ENCODE assay signal across 11 cellular contexts in genomic region chr11:74330065-74330858, GRCh38. TPM values are rescaled to one million over a fixed set of nuclear protein-coding genes. Genes with fewer than 3 reads are reported as not detected.
DNase-seq lines count a peak whose midpoint lies in the region; ATAC-seq and TF ChIP-seq lines count a peak whose summit lies in the region.
"Had no signal": no experiment of that assay in that cellular context is flagged by ENCODE, and none has a peak within 500 bp of the region (broad histone marks: within the 10 kb centered on the region; RNA-seq: fewer than 3 reads in every experiment).

No MANE protein-coding gene starts in this region.

- no peak overlapping the region for H3K4ac ChIP-seq in IMR-90 (ENCODE audit: low read depth, low read length)

- peak; percentile 76 for ATAC-seq in IMR-90 (ENCODE audit: low read depth)
- ATAC-seq in GM21360 (IDR thresholded peaks at IDR 0.05; ENCODE audit: unreplicated experiment) = no peak
- ATAC-seq: gastrocnemius medialis had no signal

- peak; percentile 40 for DNase-seq in AG10803 (ENCODE audit: low read depth)
- DNase-seq in IMR-90 = peak; percentile 80
- DNase-seq in brain microvascular endothelial cell = peak; percentile 42
- DNase-seq in hepatic stellate cell (ENCODE audit: low spot score) = peak; percentile 43
- DNase-seq in caudate nucleus (lab: John Stamatoyannopoulos, UW) = no peak
- no peak for DNase-seq in effector memory CD4-positive, alpha-beta T cell
- DNase-seq in DMS153 (lab: John Stamatoyannopoulos, UW) = no peak
- DNase-seq: gastrocnemius medialis, NCI-H1930 had no signal

- no peak for TF ChIP-seq RAD21 in IMR-90 (IDR thresholded peaks at IDR 0.05; ENCODE audit: low read length)

- no peak overlapping the region for H3K56ac ChIP-seq in IMR-90 (ENCODE audit: extremely low read depth, insufficient read depth, low read length)

- POLR2A ChIA-PET in IMR-90 (lab: Charles Lee; ENCODE audit: unreplicated experiment) = no interaction called here

- H3K18ac ChIP-seq in IMR-90 (ENCODE audit: low read depth, low read length) = peak overlapping the region; percentile 4; the same call in 1 of the 2 replicates

- H3K27me3 ChIP-seq in IMR-90 (ENCODE audit: control insufficient read depth, insufficient read depth, low read length) = no peaks in the 10 kb centered on the region
- no peaks in the 10 kb centered on the region for H3K27me3 ChIP-seq in brain microvascular endothelial cell (replicated peaks)
- H3K27me3 ChIP-seq in effector memory CD4-positive, alpha-beta T cell (replicated peaks; ENCODE audit: control insufficient read depth, insufficient read depth, low read length, poor library complexity, severe bottlenecking) = no peaks in the 10 kb centered on the region
- H3K27me3 ChIP-seq: BLaER1, gastrocnemius medialis had no signal

- H2BK20ac ChIP-seq in IMR-90 (ENCODE audit: low read depth, low read length) = no peak overlapping the region

- no peaks in the 10 kb centered on the region for H3K9me3 ChIP-seq in IMR-90 (ENCODE audit: control insufficient read depth, insufficient read depth, low read length)
- no peaks in the 10 kb centered on the region for H3K9me3 ChIP-seq in effector memory CD4-positive, alpha-beta T cell (ENCODE audit: control insufficient read depth, low read length)
- H3K9me3 ChIP-seq: gastrocnemius medialis had no signal

- no peak overlapping the region for H3K4me3 ChIP-seq in AG10803 (ENCODE audit: low read length)
- no peak overlapping the region for H3K4me3 ChIP-seq in IMR-90 (ENCODE audit: insufficient read depth, low read depth, low read length)
- no peak overlapping the region for H3K4me3 ChIP-seq in brain microvascular endothelial cell (ENCODE audit: low read depth, low read length)
- no peak overlapping the region for H3K4me3 ChIP-seq in effector memory CD4-positive, alpha-beta T cell (ENCODE audit: insufficient read depth, low read depth, low read length, poor library complexity, severe bottlenecking)
- H3K4me3 ChIP-seq: BLaER1, gastrocnemius medialis had no signal

- no peaks in the 10 kb centered on the region for H3K36me3 ChIP-seq in IMR-90 (ENCODE audit: control insufficient read depth, insufficient read depth, low read length)
- no peaks in the 10 kb centered on the region for H3K36me3 ChIP-seq in brain microvascular endothelial cell (replicated peaks)
- H3K36me3 ChIP-seq in effector memory CD4-positive, alpha-beta T cell (ENCODE audit: control insufficient read depth, insufficient read depth, low read length) = no peaks in the 10 kb centered on the region
- H3K36me3 ChIP-seq: gastrocnemius medialis had no signal

- H3K9me1 ChIP-seq in IMR-90 (ENCODE audit: insufficient read depth, low read length) = peaks cover 17% of the 10 kb centered on the region; the same call in 1 of the 2 replicates

- TF ChIP-seq POLR2A in IMR-90 (IDR thresholded peaks at IDR 0.05; ENCODE audit: low read depth, low read length) = no peak

- no peak overlapping the region for H2AFZ ChIP-seq in IMR-90 (replicated peaks; ENCODE audit: low read length, poor library complexity)

- H2AK5ac ChIP-seq in IMR-90 (ENCODE audit: low read depth, low read length) = no peak overlapping the region

- no peaks in the 10 kb centered on the region for H3K79me1 ChIP-seq in IMR-90 (ENCODE audit: low read depth in 1 of 2, low read length in 2 of 2)

- H4K5ac ChIP-seq in IMR-90 (ENCODE audit: low read depth, low read length) = no peak overlapping the region

- H3K9ac ChIP-seq in IMR-90 (ENCODE audit: low read depth, low read length) = no peak overlapping the region
- H3K9ac ChIP-seq: BLaER1 had no signal

- H2BK120ac ChIP-seq in IMR-90 (ENCODE audit: low read depth, low read length) = no peak overlapping the region; the same call in 1 of the 2 replicates

- in situ Hi-C loops in IMR-90 (cut with MboI; ENCODE audit: low sequenced_read_pairs) = no loop called here
- in situ Hi-C loops in brain microvascular endothelial cell (cut with HindIII; ENCODE audit: low pct_ligation_motif_present, low sequenced_read_pairs) = no loop called here

- H4K20me1 ChIP-seq in IMR-90 (ENCODE audit: insufficient read depth, low read length) = no peaks in the 10 kb centered on the region
- H4K20me1 ChIP-seq: BLaER1 had no signal

- CTCF ChIA-PET in IMR-90 (lab: Yijun Ruan, JAX) = no interaction called here

- peak overlapping the region; percentile 54; the same call in 1 of the 2 replicates for H3K4me2 ChIP-seq in IMR-90 (ENCODE audit: low read depth, low read length)
- H3K4me2 ChIP-seq: BLaER1 had no signal

- peaks cover 20% of the 10 kb centered on the region for H3K4me1 ChIP-seq in IMR-90 (ENCODE audit: control insufficient read depth, insufficient read depth, low read length)
- no peaks in the 10 kb centered on the region for H3K4me1 ChIP-seq in effector memory CD4-positive, alpha-beta T cell (ENCODE audit: control insufficient read depth, insufficient read depth, low read length, poor library complexity, severe bottlenecking)
- H3K4me1 ChIP-seq: BLaER1 had no signal

- intact Hi-C loops in IMR-90 (cut with micrococcal nuclease) = no loop called here

- H3K23ac ChIP-seq in IMR-90 (ENCODE audit: low read depth, low read length) = no peak overlapping the region

- no peak overlapping the region for H3K27ac ChIP-seq in IMR-90 (ENCODE audit: insufficient read depth, low read length)
- peak overlapping the region; percentile 30 for H3K27ac ChIP-seq in brain microvascular endothelial cell
- no peak overlapping the region for H3K27ac ChIP-seq in caudate nucleus (ENCODE audit: low read depth, low read length)
- no peak overlapping the region for H3K27ac ChIP-seq in effector memory CD4-positive, alpha-beta T cell (ENCODE audit: insufficient read depth, low read length, poor library complexity, severe bottlenecking)
- H3K27ac ChIP-seq: BLaER1, gastrocnemius medialis had no signal

- H2BK5ac ChIP-seq in IMR-90 (ENCODE audit: low read depth, low read length, poor library complexity, severe bottlenecking) = peak overlapping the region; percentile 83

- no TSS peak for BruUV-seq in IMR-90 (replicated peaks; lab: Mats Ljungman, UMichigan)

- H4K91ac ChIP-seq in IMR-90 (ENCODE audit: insufficient read depth, low read depth, low read length) = no peak overlapping the region

- no peak overlapping the region; a peak in 1 of 4 replicates for H4K8ac ChIP-seq in IMR-90 (ENCODE audit: low read depth in 2 of 2, low read length in 2 of 2)

- H2BK15ac ChIP-seq in IMR-90 (ENCODE audit: low read depth, low read length) = no peak overlapping the region

- no peak overlapping the region for H3K14ac ChIP-seq in IMR-90 (replicated peaks; ENCODE audit: low read depth, low read length)

- TF ChIP-seq CTCF in AG10803 (conservative IDR thresholded peaks at IDR 0.05; ENCODE audit: low read length) (no peak), IMR-90 (conservative IDR thresholded peaks at IDR 0.05; ENCODE audit: low read depth, low read length) (no peak), brain microvascular endothelial cell (IDR thresholded peaks at IDR 0.05; ENCODE audit: low read depth, low read length, missing control alignments) (no peak)

- no peak overlapping the region for H2AK9ac ChIP-seq in IMR-90 (replicated peaks; ENCODE audit: low read depth, low read length, poor library complexity)

- dilution Hi-C loops in IMR-90 (cut with HindIII; ENCODE audit: low sequenced_read_pairs, unreplicated experiment) = no loop called here

TF ChIP-seq in IMR-90, 13 proteins besides CTCF, POLR2A, EP300 and RAD21:
- 0 out of 2 replicates have a peak, but pooled peaks have one; percentile 1 for TF ChIP-seq MAFK (IDR thresholded peaks at IDR 0.05; ENCODE audit: low read depth, low read length)
- TF ChIP-seq USF2 (IDR thresholded peaks at IDR 0.05; ENCODE audit: low read depth, low read length) = no peak
- TF ChIP-seq FOS (IDR thresholded peaks at IDR 0.05; ENCODE audit: low read depth, low read length) = peak; percentile 68
- no peak for TF ChIP-seq RFX5 (IDR thresholded peaks at IDR 0.05; ENCODE audit: low read depth, low read length)
- no peak for TF ChIP-seq RCOR1 (IDR thresholded peaks at IDR 0.05; ENCODE audit: insufficient replicate concordance, low read length)

RNA-seq across cellular contexts. Expression of gene P4HA3, which starts 18.8 kb away (rescaled TPM):
- total RNA-seq in IMR-90 (2012; rRNA removed) = 2.8 and 2.9 TPM in 2 replicates
- polyA plus RNA-seq in IMR-90 (2012; rRNA removed) = 4.9 and 5.7 TPM in 2 replicates
- 4.4 and 4.5 TPM in 2 replicates for polyA plus RNA-seq in IMR-90 (2012; cell fraction: cytosol; rRNA removed)
- 2.0 and 4.4 TPM in 2 replicates for polyA plus RNA-seq in IMR-90 (2012; cell fraction: nucleus; rRNA removed; ENCODE audit: low replicate concordance)

Comparison
In these comparisons a context has a peak if more than half of its experiments do, and no peak if none do; other contexts are left out.
1. DNase-seq: peak in AG10803 (single experiment), IMR-90 (single experiment), brain microvascular endothelial cell (single experiment) and hepatic stellate cell (single experiment); none in caudate nucleus (0 of 61), effector memory CD4-positive, alpha-beta T cell (0 of 3) and DMS153 (single experiment).